ENCODE assay signal across 12 cellular contexts in genomic region chr3:52023860-52024764, GRCh38. TPM values are rescaled to one million over a fixed set of nuclear protein-coding genes. Genes with fewer than 3 reads are reported as not detected.
DNase-seq lines count a peak whose midpoint lies in the region; ATAC-seq and TF ChIP-seq lines count a peak whose summit lies in the region.
"Had no signal": no experiment of that assay in that cellular context is flagged by ENCODE, and none has a peak within 500 bp of the region (broad histone marks: within the 10 kb centered on the region; RNA-seq: fewer than 3 reads in every experiment).

No MANE protein-coding gene starts in this region.

- no peaks in the 10 kb centered on the region for H3K36me3 ChIP-seq in GM23338 (ENCODE audit: insufficient read depth)
- no peaks in the 10 kb centered on the region for H3K36me3 ChIP-seq in psoas muscle (ENCODE audit: insufficient read depth in 1 of 2, low read depth in 1 of 2)

- H4K20me1 ChIP-seq in GM23338 (replicated peaks; ENCODE audit: insufficient read depth) = no peaks in the 10 kb centered on the region

- H3K36me3 Mint-ChIP-seq in GM23338 (ENCODE audit: low read depth) (no peaks in the 10 kb centered on the region), osteocyte (ENCODE audit: unreplicated experiment) (no peaks in the 10 kb centered on the region)

- H3K27ac ChIP-seq in GM23338 (ENCODE audit: low read depth) (no peak overlapping the region), RWPE1 (peak overlapping the region; percentile 30), psoas muscle (peak overlapping the region; percentile 92)

- H3K27me3 Mint-ChIP-seq in GM23338 (ENCODE audit: insufficient read depth, low read depth, poor library complexity) = peaks cover 10% of the 10 kb centered on the region
- no peaks in the 10 kb centered on the region for H3K27me3 Mint-ChIP-seq in osteocyte (ENCODE audit: unreplicated experiment)

- no peak overlapping the region for H3K4me3 Mint-ChIP-seq in GM23338
- H3K4me3 Mint-ChIP-seq in osteocyte (ENCODE audit: unreplicated experiment) = no peak overlapping the region

- H3K9me2 ChIP-seq in GM23338 (ENCODE audit: insufficient read depth) = no peaks in the 10 kb centered on the region

- DNase-seq in GM23338 (ENCODE audit: low spot score) (no peak), RWPE1 (ENCODE audit: low spot score) (no peak), psoas muscle (no peak), retina (no peak), osteocyte (ENCODE audit: extremely low spot score, unreplicated experiment) (no peak), A172 (ENCODE audit: low spot score) (no peak)
- DNase-seq in activated CD4-positive, alpha-beta T cell treated with anti-CD3 and anti-CD28 coated beads, Interleukin-2, amount 50 U/mL, for 1 hour = no peak
- DNase-seq: GF-D8, hypothalamus, nucleus accumbens, SHP77 treated with DMSO at 0.1 percent for 48 hours had no signal

- TF ChIP-seq POLR2A in GM18951 (IDR thresholded peaks at IDR 0.05; ENCODE audit: extremely low read depth, insufficient read depth, insufficient read length) = peak; percentile 26

- H3K4me1 ChIP-seq in GM23338 (ENCODE audit: insufficient read depth) (peaks cover 3% of the 10 kb centered on the region; the same call in 1 of the 2 replicates), psoas muscle (peaks cover 75% of the 10 kb centered on the region)

- no peaks in the 10 kb centered on the region for H3K9me3 ChIP-seq in psoas muscle

- POLR2A ChIA-PET in RWPE1 (lab: Yijun Ruan, JAX; ENCODE audit: low non-redundant PET) = no interaction called here

- intact Hi-C loops in psoas muscle (cut with DNase I) = loop anchor here in 1 of 2 donors (2.0 kb wide), 1 partner anchor 29 kb away; no protein-coding TSS in a partner anchor

- TF ChIP-seq CTCF in GM23338 (conservative IDR thresholded peaks at IDR 0.05; ENCODE audit: low read depth in 2 of 2) (no peak), RWPE1 (conservative IDR thresholded peaks at IDR 0.05; ENCODE audit: low read depth) (no peak), psoas muscle (IDR thresholded peaks at IDR 0.05) (no peak), osteocyte (IDR thresholded peaks at IDR 0.05) (no peak)

- H3F3A ChIP-seq in GM23338 (replicated peaks; ENCODE audit: low read depth) = no peaks in the 10 kb centered on the region

- H3K9me3 Mint-ChIP-seq in GM23338 = no peaks in the 10 kb centered on the region
- H3K9me3 Mint-ChIP-seq in osteocyte (ENCODE audit: unreplicated experiment) = no peaks in the 10 kb centered on the region

- no peaks in the 10 kb centered on the region for H3K27me3 ChIP-seq in GM23338 (ENCODE audit: insufficient read depth)
- H3K27me3 ChIP-seq in psoas muscle (ENCODE audit: insufficient read depth in 3 of 3, low read length in 2 of 3) = no peaks in the 10 kb centered on the region

- in situ Hi-C loops in GM18951 (cut with MboI; ENCODE audit: low sequenced_read_pairs, unreplicated experiment) = no loop called here

- no peak overlapping the region for H3K4me2 ChIP-seq in GM23338

- no peaks in the 10 kb centered on the region for H3K79me2 ChIP-seq in GM23338 (replicated peaks; ENCODE audit: insufficient read depth)

- H3K4me1 Mint-ChIP-seq in GM23338 (peaks cover 11% of the 10 kb centered on the region), osteocyte (ENCODE audit: unreplicated experiment) (peaks cover 54% of the 10 kb centered on the region)

- 0 out of 2 replicates have a peak overlapping the region, but pooled peaks have one; percentile 32 for H2AFZ ChIP-seq in GM23338

- H3K27ac Mint-ChIP-seq in GM23338 = no peak overlapping the region
- no peak overlapping the region for H3K27ac Mint-ChIP-seq in osteocyte (ENCODE audit: unreplicated experiment)

- 16 to 30% (median 21%) methylated on average over 8 of the region's 8 CpGs for WGBS in psoas muscle, 3 donors

- CTCF ChIA-PET in RWPE1 (lab: Yijun Ruan, JAX) = no interaction called here

- H3K4me3 ChIP-seq in GM23338 (no peak overlapping the region), psoas muscle (peak overlapping the region; percentile 55)

- ATAC-seq in GM23338 (no peak), psoas muscle (peak in 1 of 4 donors; percentile 13)

TF ChIP-seq in GM23338, 12 proteins besides CTCF, POLR2A, EP300 and RAD21:
- TF ChIP-seq POLR2AphosphoS5 (IDR thresholded peaks at IDR 0.05; ENCODE audit: low read depth) (no peak), NANOG (IDR thresholded peaks at IDR 0.05; ENCODE audit: borderline replicate concordance) (no peak), CREB1 (CRISPR knock-in tag; IDR thresholded peaks at IDR 0.05; ENCODE audit: low read depth) (no peak), ZNF114 (CRISPR knock-in tag; IDR thresholded peaks at IDR 0.05) (no peak)

RNA-seq across cellular contexts. Expression of gene RPL29, which starts 28.4 kb away (rescaled TPM):
- total RNA-seq in GM23338 (2014; rRNA removed; shearing (Covaris generic)) = 1,341 and 1,471 TPM in 2 replicates
- polyA plus RNA-seq in GM23338 (2016; fragmentation: Nextera tagmentation; extraction: Ambion mirVana) = 1,864 and 1,983 TPM in 2 replicates
- 1,000 to 10,000 TPM; 1,113 to 1,294 (median 1,226) TPM for total RNA-seq in psoas muscle
- polyA plus RNA-seq in psoas muscle = 1,000 to 10,000 TPM; 2,395 to 2,767 (median 2,598) TPM
- total RNA-seq in osteocyte = 881 and 957 TPM in 2 replicates
- total RNA-seq in A172 (2014; rRNA removed; shearing (Covaris generic)) = 704 and 1,100 TPM in 2 replicates

RNA-seq across cellular contexts. Expression of gene DUSP7, which starts 32.3 kb away (rescaled TPM):
- total RNA-seq in GM23338 (2014; rRNA removed; shearing (Covaris generic)) = 14.7 and 15.8 TPM in 2 replicates
- 5.6 and 5.9 TPM in 2 replicates for polyA plus RNA-seq in GM23338 (2016; fragmentation: Nextera tagmentation; extraction: Ambion mirVana)
- 10 to 100 TPM in 3 of 4 donors, 1 to 10 TPM in 1; 9.7 to 31.9 (median 17.1) TPM for total RNA-seq in psoas muscle
- 10 to 100 TPM in 2 of 3 donors, 1 to 10 TPM in 1; 7.4 to 27.6 (median 15.7) TPM for polyA plus RNA-seq in psoas muscle
- 19.4 and 21.2 TPM in 2 replicates for total RNA-seq in osteocyte
- 14.1 and 16.3 TPM in 2 replicates for total RNA-seq in A172 (2014; rRNA removed; shearing (Covaris generic))

RNA-seq across cellular contexts. Expression of gene ACY1, which starts 40.8 kb away (rescaled TPM):
- 62.8 and 91.3 TPM in 2 replicates for total RNA-seq in GM23338 (2014; rRNA removed; shearing (Covaris generic))
- polyA plus RNA-seq in GM23338 (2016; fragmentation: Nextera tagmentation; extraction: Ambion mirVana) (35.8 and 38.4 TPM in 2 replicates), psoas muscle (10 to 100 TPM; 19.9 to 59.3 (median 25.8) TPM)
- total RNA-seq in psoas muscle (10 to 100 TPM; 29.4 to 56.5 (median 38.5) TPM), osteocyte (31.0 and 40.1 TPM in 2 replicates)
- total RNA-seq in A172 (2014; rRNA removed; shearing (Covaris generic)) = 46.5 and 66.1 TPM in 2 replicates

RNA-seq across cellular contexts. Expression of gene ABHD14A, which starts 49.2 kb away (rescaled TPM):
- total RNA-seq in GM23338 (2014; rRNA removed; shearing (Covaris generic)) = 4.3 and 7.8 TPM in 2 replicates
- polyA plus RNA-seq in GM23338 (2016; fragmentation: Nextera tagmentation; extraction: Ambion mirVana) (12.7 TPM in 2 replicates), psoas muscle (10 to 100 TPM; 26.4 to 40.6 (median 29.1) TPM)
- total RNA-seq in psoas muscle (10 to 100 TPM; 11.2 to 22.9 (median 15.4) TPM), osteocyte (12.2 and 14.6 TPM in 2 replicates)
- total RNA-seq in A172 (2014; rRNA removed; shearing (Covaris generic)) = 4.2 and 10.2 TPM in 2 replicates

RNA-seq across cellular contexts. Expression of gene ABHD14B, which starts 50.3 kb away (rescaled TPM):
- total RNA-seq in GM23338 (2014; rRNA removed; shearing (Covaris generic)) = 8.0 and 11.1 TPM in 2 replicates
- polyA plus RNA-seq in GM23338 (2016; fragmentation: Nextera tagmentation; extraction: Ambion mirVana) = 5.8 and 8.9 TPM in 2 replicates
- total RNA-seq in psoas muscle = 10 to 100 TPM in 3 of 4 donors, 1 to 10 TPM in 1; 9.5 to 15.9 (median 15.5) TPM
- 10 to 100 TPM; 11.7 to 24.8 (median 12.3) TPM for polyA plus RNA-seq in psoas muscle
- total RNA-seq in osteocyte = 42.7 and 45.2 TPM in 2 replicates
- 21.2 and 21.5 TPM in 2 replicates for total RNA-seq in A172 (2014; rRNA removed; shearing (Covaris generic))
